In genomic region chr11:75398906-75399305, GRCh38 we compare ENCODE assay signal across 10 cellular contexts. TPM values are rescaled to one million over a fixed set of nuclear protein-coding genes. Genes with fewer than 3 reads are reported as not detected.
DNase-seq lines count a peak whose midpoint lies in the region; ATAC-seq and TF ChIP-seq lines count a peak whose summit lies in the region.
"Had no signal": no experiment of that assay in that cellular context is flagged by ENCODE, and none has a peak within 500 bp of the region (broad histone marks: within the 10 kb centered on the region; RNA-seq: fewer than 3 reads in every experiment).

No MANE protein-coding gene starts in this region.

- peak overlapping the region; percentile 97 for H3K27ac Mint-ChIP-seq in activated naive CD8-positive, alpha-beta T cell treated with anti-CD3 and anti-CD28 coated beads for 36 hours

- H3K4me1 ChIP-seq in parathyroid adenoma, result no peaks in the 10 kb centered on the region

- peaks cover 4% of the 10 kb centered on the region for H3K27me3 Mint-ChIP-seq in activated naive CD8-positive, alpha-beta T cell treated with anti-CD3 and anti-CD28 coated beads for 36 hours

- peak overlapping the region; percentile 84 for H2AFZ ChIP-seq in parathyroid adenoma

- ATAC-seq in GM18511 (IDR thresholded peaks at IDR 0.05; ENCODE audit: unreplicated experiment) (peak; percentile 7), HG03432 (IDR thresholded peaks at IDR 0.05; ENCODE audit: unreplicated experiment) (peak; percentile 9)

- H3K36me3 ChIP-seq in parathyroid adenoma (ENCODE audit: control insufficient read depth, insufficient read depth, low read length), result no peaks in the 10 kb centered on the region

- H3K36me3 Mint-ChIP-seq in activated naive CD8-positive, alpha-beta T cell treated with anti-CD3 and anti-CD28 coated beads for 36 hours, result peaks cover 47% of the 10 kb centered on the region

- H3K9me3 Mint-ChIP-seq in activated naive CD8-positive, alpha-beta T cell treated with anti-CD3 and anti-CD28 coated beads for 36 hours, result no peaks in the 10 kb centered on the region

- no peak overlapping the region for H3K4me2 ChIP-seq in parathyroid adenoma (ENCODE audit: low read length)

- no peak overlapping the region for H3K27ac ChIP-seq in parathyroid adenoma

- no peak for DNase-seq in activated naive CD8-positive, alpha-beta T cell treated with anti-CD3 and anti-CD28 coated beads for 36 hours
- no peak for DNase-seq in glomerular visceral epithelial cell (ENCODE audit: extremely low spot score)
- no peak for DNase-seq in stimulated activated CD4-positive, alpha-beta T cell treated with anti-CD3 and anti-CD28 coated beads, Interleukin-4, amount 100 ng/mL, for 24 hours
- no peak for DNase-seq in SKM-1 (lab: John Stamatoyannopoulos, UW; ENCODE audit: unreplicated experiment)

- TF ChIP-seq CTCF in parathyroid adenoma (IDR thresholded peaks at IDR 0.05), result no peak

- H3K79me2 ChIP-seq in parathyroid adenoma, result peaks cover 3% of the 10 kb centered on the region

- no peak overlapping the region for H3K9ac ChIP-seq in parathyroid adenoma

- H3K4me1 Mint-ChIP-seq in activated naive CD8-positive, alpha-beta T cell treated with anti-CD3 and anti-CD28 coated beads for 36 hours, result peaks cover 34% of the 10 kb centered on the region

- no peaks in the 10 kb centered on the region for H3K27me3 ChIP-seq in parathyroid adenoma (ENCODE audit: control insufficient read depth, insufficient read depth, low read length)
- H3K27me3 ChIP-seq: colonic mucosa had no signal

- H3K9me3 ChIP-seq in parathyroid adenoma (ENCODE audit: control insufficient read depth, low read length), result no peaks in the 10 kb centered on the region
- H3K9me3 ChIP-seq: colonic mucosa had no signal

- H3K4me3 ChIP-seq in parathyroid adenoma (ENCODE audit: low read depth, low read length), result no peak overlapping the region

- peak overlapping the region; percentile 94 for H3K4me3 Mint-ChIP-seq in activated naive CD8-positive, alpha-beta T cell treated with anti-CD3 and anti-CD28 coated beads for 36 hours

RNA-seq across cellular contexts. Expression of gene RPS3, which starts 0.4 kb away (rescaled TPM):
- total RNA-seq in activated naive CD8-positive, alpha-beta T cell treated with anti-CD3 and anti-CD28 coated beads for 36 hours, result 1,000 to 10,000 TPM; 4,132 to 4,264 TPM

RNA-seq across cellular contexts. Expression of gene KLHL35, which starts 34.1 kb away (rescaled TPM):
- under 1 TPM; 0.21 to 0.58 TPM for total RNA-seq in activated naive CD8-positive, alpha-beta T cell treated with anti-CD3 and anti-CD28 coated beads for 36 hours
- total RNA-seq: H4, HT1080 had no signal

RNA-seq across cellular contexts. Expression of gene ARRB1, which starts 47.4 kb away (rescaled TPM):
- total RNA-seq in activated naive CD8-positive, alpha-beta T cell treated with anti-CD3 and anti-CD28 coated beads for 36 hours, result 10 to 100 TPM; 25.6 to 26.3 TPM
